ENCODE assay signal across 20 cellular contexts in genomic region chr16:12498077-12498476, GRCh38.
A peak's percentile ranks its signal among the peaks of the same experiment; 100 is the strongest.
DNase-seq lines count a peak whose midpoint lies in the region; ATAC-seq and TF ChIP-seq lines count a peak whose summit lies in the region.
"Had no signal": no experiment of that assay in that cellular context is flagged by ENCODE, and none has a peak within 500 bp of the region (broad histone marks: within the 10 kb centered on the region; RNA-seq: fewer than 3 reads in every experiment).

No MANE protein-coding gene starts in this region.

- H3K27ac Mint-ChIP-seq in GM23338 = peak overlapping the region; percentile 34; the same call in 1 of the 2 replicates
- H3K27ac Mint-ChIP-seq: B cell had no signal

- no peak for TF ChIP-seq CTCF in GM23338 (conservative IDR thresholded peaks at IDR 0.05; ENCODE audit: low read depth in 2 of 2)
- TF ChIP-seq CTCF in neutrophil (IDR thresholded peaks at IDR 0.05) = no peak

- DNase-seq in GM23338 (ENCODE audit: low spot score) (no peak), caudate nucleus (lab: John Stamatoyannopoulos, UW) (no peak), A172 (ENCODE audit: low spot score) (no peak), HT-29 (ENCODE audit: low spot score) (no peak)
- DNase-seq: ACHN; CD8-positive, alpha-beta memory T cell; DMS 273 treated with DMSO at 0.1 percent for 48 hours; H9; MG63; NCI-H1105; NCI-H187 treated with DMSO at 0.1 percent for 48 hours; NCI-H2171 treated with DMSO at 0.1 percent for 48 hours; NCI-H510A; NCI-H82; Right ventricle myocardium superior had no signal

- no peak overlapping the region for H3K4me2 ChIP-seq in GM23338

- no peaks in the 10 kb centered on the region for H4K20me1 ChIP-seq in GM23338 (replicated peaks; ENCODE audit: insufficient read depth)

- H3K4me1 Mint-ChIP-seq in GM23338 = peaks cover 5% of the 10 kb centered on the region; the same call in 1 of the 3 replicates

- H3K27me3 Mint-ChIP-seq in GM23338 (ENCODE audit: insufficient read depth, low read depth, poor library complexity) = peaks cover 6% of the 10 kb centered on the region
- H3K27me3 Mint-ChIP-seq: B cell had no signal

- no peak overlapping the region for H3K4me3 ChIP-seq in GM23338
- no peak overlapping the region for H3K4me3 ChIP-seq in neutrophil (ENCODE audit: low read depth in 1 of 2, low read length in 1 of 2)
- H3K4me3 ChIP-seq in thymus (ENCODE audit: low read length) = no peak overlapping the region
- H3K4me3 ChIP-seq: MG63 had no signal

- no peaks in the 10 kb centered on the region for H3K9me2 ChIP-seq in GM23338 (ENCODE audit: insufficient read depth)

- no peaks in the 10 kb centered on the region for H3K27me3 ChIP-seq in GM23338 (ENCODE audit: insufficient read depth)
- H3K27me3 ChIP-seq in neutrophil = no peaks in the 10 kb centered on the region
- no peaks in the 10 kb centered on the region for H3K27me3 ChIP-seq in thymus (ENCODE audit: control insufficient read depth, insufficient read depth)
- H3K27me3 ChIP-seq: MG63 had no signal

- no peaks in the 10 kb centered on the region for H3K4me1 ChIP-seq in GM23338 (ENCODE audit: insufficient read depth)
- H3K4me1 ChIP-seq in neutrophil (ENCODE audit: control insufficient read depth in 1 of 2, insufficient read depth in 1 of 2, low read depth in 1 of 2, low read length in 1 of 2) = peaks cover 28 to 34% of the 10 kb centered on the region in 2 experiments
- H3K4me1 ChIP-seq in thymus (ENCODE audit: control insufficient read depth, insufficient read depth, low read length) = no peaks in the 10 kb centered on the region

- 83% methylated on average over 5 of the region's 5 CpGs for WGBS in thymus

- ATAC-seq in GM23338 = no peak
- no peak for ATAC-seq in GM21447 (IDR thresholded peaks at IDR 0.05; ENCODE audit: unreplicated experiment)
- ATAC-seq: Panc1 had no signal

- no peaks in the 10 kb centered on the region for H3K36me3 ChIP-seq in GM23338 (ENCODE audit: insufficient read depth)
- H3K36me3 ChIP-seq in neutrophil = no peaks in the 10 kb centered on the region
- peaks cover 3% of the 10 kb centered on the region for H3K36me3 ChIP-seq in thymus (ENCODE audit: control insufficient read depth, insufficient read depth)
- H3K36me3 ChIP-seq: MG63 had no signal

- H3K9me3 Mint-ChIP-seq in GM23338 = no peaks in the 10 kb centered on the region
- H3K9me3 Mint-ChIP-seq: CD8-positive, alpha-beta memory T cell; H9 had no signal

- H3K27ac ChIP-seq in GM23338 (ENCODE audit: low read depth) = no peak overlapping the region
- H3K27ac ChIP-seq in caudate nucleus (ENCODE audit: low read depth, low read length) = peak overlapping the region; percentile 19
- H3K27ac ChIP-seq in neutrophil = peak overlapping the region; percentile 62
- H3K27ac ChIP-seq in thymus (ENCODE audit: low read depth) = peak overlapping the region; percentile 3

- no peak overlapping the region for H2AFZ ChIP-seq in GM23338

- no peak overlapping the region for H3K4me3 Mint-ChIP-seq in GM23338
- H3K4me3 Mint-ChIP-seq: B cell; CD8-positive, alpha-beta memory T cell; H9 had no signal

- no peaks in the 10 kb centered on the region for H3K79me2 ChIP-seq in GM23338 (replicated peaks; ENCODE audit: insufficient read depth)

- no peaks in the 10 kb centered on the region for H3K36me3 Mint-ChIP-seq in GM23338 (ENCODE audit: low read depth)

- H3F3A ChIP-seq in GM23338 (replicated peaks; ENCODE audit: low read depth) = no peaks in the 10 kb centered on the region

- H3K9me3 ChIP-seq in neutrophil = no peaks in the 10 kb centered on the region
- no peaks in the 10 kb centered on the region for H3K9me3 ChIP-seq in thymus (ENCODE audit: control insufficient read depth)
- H3K9me3 ChIP-seq: MG63 had no signal

TF ChIP-seq in GM23338, 12 proteins besides CTCF, POLR2A, EP300 and RAD21 (continues in another document):
- TF ChIP-seq ZNF114 (CRISPR knock-in tag; IDR thresholded peaks at IDR 0.05) = no peak
- TF ChIP-seq EZH2 (IDR thresholded peaks at IDR 0.05; ENCODE audit: low read depth, unreplicated experiment) = no peak
- TF ChIP-seq STAT1 (IDR thresholded peaks at IDR 0.05; ENCODE audit: unreplicated experiment) = no peak
- no peak for TF ChIP-seq CREB1 (CRISPR knock-in tag; IDR thresholded peaks at IDR 0.05; ENCODE audit: low read depth)
- TF ChIP-seq EZH2phosphoT487 (IDR thresholded peaks at IDR 0.05; ENCODE audit: unreplicated experiment) = no peak
- TF ChIP-seq JUNB (IDR thresholded peaks at IDR 0.05; ENCODE audit: unreplicated experiment) = no peak
- TF ChIP-seq ZNF331 (CRISPR knock-in tag; IDR thresholded peaks at IDR 0.05; ENCODE audit: low read depth) = no peak
- no peak for TF ChIP-seq REST (IDR thresholded peaks at IDR 0.05; ENCODE audit: unreplicated experiment)
- no peak for TF ChIP-seq POLR2AphosphoS5 (IDR thresholded peaks at IDR 0.05; ENCODE audit: low read depth)
- no peak for TF ChIP-seq ETS1 (IDR thresholded peaks at IDR 0.05)
- TF ChIP-seq NANOG (IDR thresholded peaks at IDR 0.05; ENCODE audit: borderline replicate concordance) = no peak
